2 cellular contexts compared by ENCODE assay signal in the genomic region with DNA sequence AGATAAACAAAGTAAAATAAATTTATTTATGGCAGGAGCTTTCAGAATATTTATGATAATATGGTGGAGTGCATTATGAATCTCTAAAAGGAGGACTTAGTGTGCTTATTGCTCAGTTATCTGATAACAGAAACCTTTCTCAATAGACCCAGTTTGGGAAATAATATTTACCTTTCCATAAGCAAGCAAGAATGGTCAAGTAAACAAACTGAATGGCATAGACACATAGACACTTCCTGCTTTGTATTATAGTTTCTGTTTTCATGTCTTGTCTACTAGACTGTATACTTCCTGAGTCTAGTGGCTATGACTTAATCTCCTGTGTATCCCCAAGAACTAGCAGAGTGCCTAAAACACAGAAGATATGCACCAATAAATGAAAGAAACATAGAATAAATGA.
TF ChIP-seq lines count a peak whose summit lies in the region.

No MANE protein-coding gene starts in this region.

TF ChIP-seq in GM23338, 12 proteins besides CTCF, POLR2A, EP300 and RAD21 (continued from another document):
- TF ChIP-seq, protein P1, sequence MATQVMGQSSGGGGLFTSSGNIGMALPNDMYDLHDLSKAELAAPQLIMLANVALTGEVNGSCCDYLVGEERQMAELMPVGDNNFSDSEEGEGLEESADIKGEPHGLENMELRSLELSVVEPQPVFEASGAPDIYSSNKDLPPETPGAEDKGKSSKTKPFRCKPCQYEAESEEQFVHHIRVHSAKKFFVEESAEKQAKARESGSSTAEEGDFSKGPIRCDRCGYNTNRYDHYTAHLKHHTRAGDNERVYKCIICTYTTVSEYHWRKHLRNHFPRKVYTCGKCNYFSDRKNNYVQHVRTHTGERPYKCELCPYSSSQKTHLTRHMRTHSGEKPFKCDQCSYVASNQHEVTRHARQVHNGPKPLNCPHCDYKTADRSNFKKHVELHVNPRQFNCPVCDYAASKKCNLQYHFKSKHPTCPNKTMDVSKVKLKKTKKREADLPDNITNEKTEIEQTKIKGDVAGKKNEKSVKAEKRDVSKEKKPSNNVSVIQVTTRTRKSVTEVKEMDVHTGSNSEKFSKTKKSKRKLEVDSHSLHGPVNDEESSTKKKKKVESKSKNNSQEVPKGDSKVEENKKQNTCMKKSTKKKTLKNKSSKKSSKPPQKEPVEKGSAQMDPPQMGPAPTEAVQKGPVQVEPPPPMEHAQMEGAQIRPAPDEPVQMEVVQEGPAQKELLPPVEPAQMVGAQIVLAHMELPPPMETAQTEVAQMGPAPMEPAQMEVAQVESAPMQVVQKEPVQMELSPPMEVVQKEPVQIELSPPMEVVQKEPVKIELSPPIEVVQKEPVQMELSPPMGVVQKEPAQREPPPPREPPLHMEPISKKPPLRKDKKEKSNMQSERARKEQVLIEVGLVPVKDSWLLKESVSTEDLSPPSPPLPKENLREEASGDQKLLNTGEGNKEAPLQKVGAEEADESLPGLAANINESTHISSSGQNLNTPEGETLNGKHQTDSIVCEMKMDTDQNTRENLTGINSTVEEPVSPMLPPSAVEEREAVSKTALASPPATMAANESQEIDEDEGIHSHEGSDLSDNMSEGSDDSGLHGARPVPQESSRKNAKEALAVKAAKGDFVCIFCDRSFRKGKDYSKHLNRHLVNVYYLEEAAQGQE (IDR thresholded peaks at IDR 0.05; ENCODE audit: unreplicated experiment), result no peak
- TF ChIP-seq EZH2 (IDR thresholded peaks at IDR 0.05; ENCODE audit: low read depth, unreplicated experiment) (no peak), STAT1 (IDR thresholded peaks at IDR 0.05; ENCODE audit: unreplicated experiment) (no peak), CREB1 (CRISPR knock-in tag; IDR thresholded peaks at IDR 0.05; ENCODE audit: low read depth) (no peak), JUNB (IDR thresholded peaks at IDR 0.05; ENCODE audit: unreplicated experiment) (no peak), NANOG (IDR thresholded peaks at IDR 0.05; ENCODE audit: borderline replicate concordance) (no peak)
- TF ChIP-seq, protein P2, sequence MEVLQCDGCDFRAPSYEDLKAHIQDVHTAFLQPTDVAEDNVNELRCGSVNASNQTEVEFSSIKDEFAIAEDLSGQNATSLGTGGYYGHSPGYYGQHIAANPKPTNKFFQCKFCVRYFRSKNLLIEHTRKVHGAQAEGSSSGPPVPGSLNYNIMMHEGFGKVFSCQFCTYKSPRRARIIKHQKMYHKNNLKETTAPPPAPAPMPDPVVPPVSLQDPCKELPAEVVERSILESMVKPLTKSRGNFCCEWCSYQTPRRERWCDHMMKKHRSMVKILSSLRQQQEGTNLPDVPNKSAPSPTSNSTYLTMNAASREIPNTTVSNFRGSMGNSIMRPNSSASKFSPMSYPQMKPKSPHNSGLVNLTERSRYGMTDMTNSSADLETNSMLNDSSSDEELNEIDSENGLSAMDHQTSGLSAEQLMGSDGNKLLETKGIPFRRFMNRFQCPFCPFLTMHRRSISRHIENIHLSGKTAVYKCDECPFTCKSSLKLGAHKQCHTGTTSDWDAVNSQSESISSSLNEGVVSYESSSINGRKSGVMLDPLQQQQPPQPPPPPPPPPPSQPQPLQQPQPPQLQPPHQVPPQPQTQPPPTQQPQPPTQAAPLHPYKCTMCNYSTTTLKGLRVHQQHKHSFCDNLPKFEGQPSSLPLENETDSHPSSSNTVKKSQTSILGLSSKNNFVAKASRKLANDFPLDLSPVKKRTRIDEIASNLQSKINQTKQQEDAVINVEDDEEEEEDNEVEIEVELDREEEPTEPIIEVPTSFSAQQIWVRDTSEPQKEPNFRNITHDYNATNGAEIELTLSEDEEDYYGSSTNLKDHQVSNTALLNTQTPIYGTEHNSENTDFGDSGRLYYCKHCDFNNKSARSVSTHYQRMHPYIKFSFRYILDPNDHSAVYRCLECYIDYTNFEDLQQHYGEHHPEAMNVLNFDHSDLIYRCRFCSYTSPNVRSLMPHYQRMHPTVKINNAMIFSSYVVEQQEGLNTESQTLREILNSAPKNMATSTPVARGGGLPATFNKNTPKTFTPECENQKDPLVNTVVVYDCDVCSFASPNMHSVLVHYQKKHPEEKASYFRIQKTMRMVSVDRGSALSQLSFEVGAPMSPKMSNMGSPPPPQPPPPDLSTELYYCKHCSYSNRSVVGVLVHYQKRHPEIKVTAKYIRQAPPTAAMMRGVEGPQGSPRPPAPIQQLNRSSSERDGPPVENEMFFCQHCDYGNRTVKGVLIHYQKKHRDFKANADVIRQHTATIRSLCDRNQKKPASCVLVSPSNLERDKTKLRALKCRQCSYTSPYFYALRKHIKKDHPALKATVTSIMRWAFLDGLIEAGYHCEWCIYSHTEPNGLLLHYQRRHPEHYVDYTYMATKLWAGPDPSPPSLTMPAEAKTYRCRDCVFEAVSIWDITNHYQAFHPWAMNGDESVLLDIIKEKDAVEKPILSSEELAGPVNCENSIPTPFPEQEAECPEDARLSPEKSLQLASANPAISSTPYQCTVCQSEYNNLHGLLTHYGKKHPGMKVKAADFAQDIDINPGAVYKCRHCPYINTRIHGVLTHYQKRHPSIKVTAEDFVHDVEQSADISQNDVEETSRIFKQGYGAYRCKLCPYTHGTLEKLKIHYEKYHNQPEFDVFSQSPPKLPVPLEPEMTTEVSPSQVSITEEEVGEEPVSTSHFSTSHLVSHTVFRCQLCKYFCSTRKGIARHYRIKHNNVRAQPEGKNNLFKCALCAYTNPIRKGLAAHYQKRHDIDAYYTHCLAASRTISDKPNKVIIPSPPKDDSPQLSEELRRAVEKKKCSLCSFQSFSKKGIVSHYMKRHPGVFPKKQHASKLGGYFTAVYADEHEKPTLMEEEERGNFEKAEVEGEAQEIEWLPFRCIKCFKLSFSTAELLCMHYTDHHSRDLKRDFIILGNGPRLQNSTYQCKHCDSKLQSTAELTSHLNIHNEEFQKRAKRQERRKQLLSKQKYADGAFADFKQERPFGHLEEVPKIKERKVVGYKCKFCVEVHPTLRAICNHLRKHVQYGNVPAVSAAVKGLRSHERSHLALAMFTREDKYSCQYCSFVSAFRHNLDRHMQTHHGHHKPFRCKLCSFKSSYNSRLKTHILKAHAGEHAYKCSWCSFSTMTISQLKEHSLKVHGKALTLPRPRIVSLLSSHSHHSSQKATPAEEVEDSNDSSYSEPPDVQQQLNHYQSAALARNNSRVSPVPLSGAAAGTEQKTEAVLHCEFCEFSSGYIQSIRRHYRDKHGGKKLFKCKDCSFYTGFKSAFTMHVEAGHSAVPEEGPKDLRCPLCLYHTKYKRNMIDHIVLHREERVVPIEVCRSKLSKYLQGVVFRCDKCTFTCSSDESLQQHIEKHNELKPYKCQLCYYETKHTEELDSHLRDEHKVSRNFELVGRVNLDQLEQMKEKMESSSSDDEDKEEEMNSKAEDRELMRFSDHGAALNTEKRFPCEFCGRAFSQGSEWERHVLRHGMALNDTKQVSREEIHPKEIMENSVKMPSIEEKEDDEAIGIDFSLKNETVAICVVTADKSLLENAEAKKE (CRISPR knock-in tag; IDR thresholded peaks at IDR 0.05), result no peak

TF ChIP-seq in SK-N-SH, 30 proteins besides CTCF, POLR2A, EP300 and RAD21 (continued from another document):
- TF ChIP-seq, protein P3, sequence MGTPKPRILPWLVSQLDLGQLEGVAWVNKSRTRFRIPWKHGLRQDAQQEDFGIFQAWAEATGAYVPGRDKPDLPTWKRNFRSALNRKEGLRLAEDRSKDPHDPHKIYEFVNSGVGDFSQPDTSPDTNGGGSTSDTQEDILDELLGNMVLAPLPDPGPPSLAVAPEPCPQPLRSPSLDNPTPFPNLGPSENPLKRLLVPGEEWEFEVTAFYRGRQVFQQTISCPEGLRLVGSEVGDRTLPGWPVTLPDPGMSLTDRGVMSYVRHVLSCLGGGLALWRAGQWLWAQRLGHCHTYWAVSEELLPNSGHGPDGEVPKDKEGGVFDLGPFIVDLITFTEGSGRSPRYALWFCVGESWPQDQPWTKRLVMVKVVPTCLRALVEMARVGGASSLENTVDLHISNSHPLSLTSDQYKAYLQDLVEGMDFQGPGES (IDR thresholded peaks at IDR 0.05; ENCODE audit: low read depth, low read length), result no peak
- no peak for TF ChIP-seq YY1 (IDR thresholded peaks at IDR 0.05; ENCODE audit: low read depth)
- no peak for TF ChIP-seq RFX5 (IDR thresholded peaks at IDR 0.05; ENCODE audit: low read length)
- no peak for TF ChIP-seq SMC3 (IDR thresholded peaks at IDR 0.05; ENCODE audit: low read depth, low read length)
- no peak for TF ChIP-seq ELF1 (IDR thresholded peaks at IDR 0.05)
- no peak for TF ChIP-seq EZH2phosphoT487 (IDR thresholded peaks at IDR 0.05; ENCODE audit: borderline replicate concordance, low read depth)
- no peak for TF ChIP-seq MEF2A (IDR thresholded peaks at IDR 0.05; ENCODE audit: borderline replicate concordance, low read depth)
- TF ChIP-seq, protein P4, sequence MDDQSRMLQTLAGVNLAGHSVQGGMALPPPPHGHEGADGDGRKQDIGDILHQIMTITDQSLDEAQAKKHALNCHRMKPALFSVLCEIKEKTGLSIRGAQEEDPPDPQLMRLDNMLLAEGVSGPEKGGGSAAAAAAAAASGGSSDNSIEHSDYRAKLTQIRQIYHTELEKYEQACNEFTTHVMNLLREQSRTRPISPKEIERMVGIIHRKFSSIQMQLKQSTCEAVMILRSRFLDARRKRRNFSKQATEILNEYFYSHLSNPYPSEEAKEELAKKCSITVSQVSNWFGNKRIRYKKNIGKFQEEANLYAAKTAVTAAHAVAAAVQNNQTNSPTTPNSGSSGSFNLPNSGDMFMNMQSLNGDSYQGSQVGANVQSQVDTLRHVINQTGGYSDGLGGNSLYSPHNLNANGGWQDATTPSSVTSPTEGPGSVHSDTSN (IDR thresholded peaks at IDR 0.05), result no peak
- TF ChIP-seq, protein P1 (IDR thresholded peaks at IDR 0.05; ENCODE audit: low read depth, low read length), result no peak
- TF ChIP-seq, protein P5, sequence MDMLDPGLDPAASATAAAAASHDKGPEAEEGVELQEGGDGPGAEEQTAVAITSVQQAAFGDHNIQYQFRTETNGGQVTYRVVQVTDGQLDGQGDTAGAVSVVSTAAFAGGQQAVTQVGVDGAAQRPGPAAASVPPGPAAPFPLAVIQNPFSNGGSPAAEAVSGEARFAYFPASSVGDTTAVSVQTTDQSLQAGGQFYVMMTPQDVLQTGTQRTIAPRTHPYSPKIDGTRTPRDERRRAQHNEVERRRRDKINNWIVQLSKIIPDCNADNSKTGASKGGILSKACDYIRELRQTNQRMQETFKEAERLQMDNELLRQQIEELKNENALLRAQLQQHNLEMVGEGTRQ (IDR thresholded peaks at IDR 0.05; ENCODE audit: borderline replicate concordance, low read depth, low read length), result no peak
- TF ChIP-seq FOXM1 (IDR thresholded peaks at IDR 0.05; ENCODE audit: low read depth), result no peak
- TF ChIP-seq TEAD4 (IDR thresholded peaks at IDR 0.05; ENCODE audit: borderline replicate concordance, insufficient read depth), result no peak
- TF ChIP-seq, protein P6, sequence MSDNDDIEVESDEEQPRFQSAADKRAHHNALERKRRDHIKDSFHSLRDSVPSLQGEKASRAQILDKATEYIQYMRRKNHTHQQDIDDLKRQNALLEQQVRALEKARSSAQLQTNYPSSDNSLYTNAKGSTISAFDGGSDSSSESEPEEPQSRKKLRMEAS (IDR thresholded peaks at IDR 0.05; ENCODE audit: low read depth), result no peak
TF ChIP-seq in SK-N-SH: peak in this region for 0.
